ENCODE assay signal across 16 cellular contexts in the genomic region with DNA sequence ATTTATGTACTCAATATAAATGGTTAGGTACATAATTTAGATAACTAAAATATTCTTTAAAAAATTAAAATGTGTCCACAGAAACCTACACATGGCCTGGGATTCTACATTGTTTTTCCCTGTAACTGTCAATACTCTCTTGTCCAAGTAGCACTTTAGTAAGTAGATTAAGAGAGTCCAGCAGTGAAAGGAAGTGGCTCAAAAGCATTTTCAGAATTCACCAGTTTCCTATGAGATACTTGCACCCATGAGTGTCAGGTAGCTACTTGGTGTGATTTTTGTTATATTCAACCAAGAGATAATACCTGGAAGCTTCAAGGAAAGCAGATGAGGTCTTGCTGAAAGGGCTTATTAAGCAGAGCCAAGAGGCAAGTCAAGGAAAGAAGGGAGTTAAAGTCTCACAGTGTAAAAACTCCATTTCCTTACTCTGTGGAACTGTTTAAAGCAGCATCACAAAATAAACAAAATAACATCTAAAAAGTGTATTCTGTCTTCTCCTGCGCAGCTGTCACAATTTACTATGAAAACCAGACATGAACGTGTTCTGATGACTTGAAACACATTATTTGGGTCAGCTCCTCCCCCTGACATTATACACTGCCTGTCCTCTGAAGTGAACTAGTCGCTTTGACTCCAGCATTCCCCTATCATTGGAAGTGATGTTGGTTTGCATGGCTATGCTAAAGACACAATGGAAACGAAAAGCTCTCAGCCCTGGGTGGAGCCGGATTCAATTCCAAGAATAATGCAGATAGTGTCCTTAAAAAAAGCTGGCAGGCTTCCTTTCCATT.
A peak's percentile ranks its signal among the peaks of the same experiment; 100 is the strongest.
DNase-seq lines count a peak whose midpoint lies in the region; ATAC-seq, FAIRE-seq and TF ChIP-seq lines count a peak whose summit lies in the region.
"Had no signal": no experiment of that assay in that cellular context is flagged by ENCODE, and none has a peak within 500 bp of the region (broad histone marks: within the 10 kb centered on the region; RNA-seq: fewer than 3 reads in every experiment).

No MANE protein-coding gene starts in this region.

- CTCF ChIA-PET in HepG2 (lab: Yijun Ruan, JAX; ENCODE audit: low intra/inter-chr PET ratio, low total read pairs) = no interaction called here
- CTCF ChIA-PET in naive thymus-derived CD4-positive, alpha-beta T cell (lab: Charles Lee) = interaction anchor here (0.6 to 1.5 kb wide), 3 partner anchors 21 to 281 kb away, joined by 3 to 6 read pairs (median 3); no protein-coding TSS in a partner anchor

- H3K79me2 ChIP-seq in HepG2 (ENCODE audit: insufficient read depth, low read length) = no peaks in the 10 kb centered on the region
- H3K79me2 ChIP-seq: hepatocyte had no signal

- peaks cover 40% of the 10 kb centered on the region for H3K36me3 Mint-ChIP-seq in activated naive CD8-positive, alpha-beta T cell treated with anti-CD3 and anti-CD28 coated beads, Interleukin-2, amount 10 ng/mL, durations not matched to agents 7 days and 5 days
- H3K36me3 Mint-ChIP-seq in naive thymus-derived CD4-positive, alpha-beta T cell = peaks cover 5 to 53% (median 30%) of the 10 kb centered on the region in 5 donors

- TF ChIP-seq RAD21 in HepG2 (CRISPR knock-in tag; IDR thresholded peaks at IDR 0.05) = no peak

- no peak overlapping the region for H3K9ac ChIP-seq in HepG2 (ENCODE audit: insufficient read depth, low read depth, low read length)
- H3K9ac ChIP-seq: KMS-11 had no signal

- TF ChIP-seq POLR2A in right lobe of liver (IDR thresholded peaks at IDR 0.05) (no peak), HepG2 (IDR thresholded peaks at IDR 0.05; ENCODE audit: insufficient read depth in 1 of 2, low read depth in 2 of 2, low read length in 2 of 2) (no peak), vagina (IDR thresholded peaks at IDR 0.05) (no peak)

- no peak overlapping the region for H3K4me2 ChIP-seq in HepG2 (ENCODE audit: low read depth, low read length)
- H3K4me2 ChIP-seq: hepatocyte, KMS-11 had no signal

- peak overlapping the region; percentile 29 to 36 (median 34) for H3K27ac ChIP-seq in right lobe of liver
- no peak overlapping the region for H3K27ac ChIP-seq in HepG2 (ENCODE audit: extremely low read length, insufficient read depth, low read length)
- peak overlapping the region; percentile 64 for H3K27ac ChIP-seq in naive thymus-derived CD4-positive, alpha-beta T cell (ENCODE audit: low read depth, low read length)
- H3K27ac ChIP-seq in vagina = peak overlapping the region; percentile 13
- H3K27ac ChIP-seq: hepatocyte, KMS-11, suprapubic skin had no signal

- DNase-seq in right lobe of liver = no peak
- DNase-seq in HepG2 (ENCODE audit: low spot score) = no peak
- DNase-seq in activated naive CD8-positive, alpha-beta T cell treated with anti-CD3 and anti-CD28 coated beads, Interleukin-2, amount 10 ng/mL, durations not matched to agents 7 days and 5 days = no peak
- peak in 6 of 9 donors; percentile 37 to 61 (median 55) for DNase-seq in naive thymus-derived CD4-positive, alpha-beta T cell
- DNase-seq in vagina (ENCODE audit: extremely low spot score in 2 of 2) = no peak
- DNase-seq in epidermal melanocyte (ENCODE audit: insufficient read length, low spot score) = no peak
- DNase-seq in putamen (ENCODE audit: low spot score) = no peak
- DNase-seq in NCI-H526 (lab: John Stamatoyannopoulos, UW) = no peak
- DNase-seq: BE2C; cortex of kidney; DMS79; left cardiac atrium; NK-92 treated with Interleukin-12 subunit alpha and Interleukin-12 subunit beta, amount 100 ng/mL, for 24 hours had no signal

- H3K36me3 ChIP-seq in right lobe of liver (no peaks in the 10 kb centered on the region), HepG2 (replicated peaks in 1 of 2; ENCODE audit: control insufficient read depth in 1 of 2, insufficient read depth in 2 of 2, low read length in 2 of 2) (no peaks in the 10 kb centered on the region), vagina (no peaks in the 10 kb centered on the region)
- H3K36me3 ChIP-seq in naive thymus-derived CD4-positive, alpha-beta T cell (ENCODE audit: control insufficient read depth in 2 of 3, insufficient read depth in 3 of 3, low read length in 3 of 3) = no peaks in the 10 kb centered on the region
- H3K36me3 ChIP-seq: BE2C, suprapubic skin had no signal

- no peaks in the 10 kb centered on the region for H4K20me1 ChIP-seq in HepG2 (ENCODE audit: insufficient read depth, low read length)

- H3K27ac Mint-ChIP-seq in activated naive CD8-positive, alpha-beta T cell treated with anti-CD3 and anti-CD28 coated beads, Interleukin-2, amount 10 ng/mL, durations not matched to agents 7 days and 5 days = peak overlapping the region; percentile 37
- H3K27ac Mint-ChIP-seq in naive thymus-derived CD4-positive, alpha-beta T cell = peak overlapping the region; percentile 67 to 100 (median 94)

- peaks cover 63% of the 10 kb centered on the region for H3K4me1 Mint-ChIP-seq in activated naive CD8-positive, alpha-beta T cell treated with anti-CD3 and anti-CD28 coated beads, Interleukin-2, amount 10 ng/mL, durations not matched to agents 7 days and 5 days
- H3K4me1 Mint-ChIP-seq in naive thymus-derived CD4-positive, alpha-beta T cell = peaks cover 49 to 100% (median 97%) of the 10 kb centered on the region in 7 donors

- H3K9me3 ChIP-seq in right lobe of liver (no peaks in the 10 kb centered on the region), HepG2 (ENCODE audit: low read length) (no peaks in the 10 kb centered on the region), vagina (no peaks in the 10 kb centered on the region)
- no peaks in the 10 kb centered on the region for H3K9me3 ChIP-seq in naive thymus-derived CD4-positive, alpha-beta T cell (ENCODE audit: control insufficient read depth in 2 of 3, low read length in 3 of 3)
- H3K9me3 ChIP-seq: BE2C, suprapubic skin had no signal

- no TSS peak for BruUV-seq in HepG2 (replicated peaks; lab: Mats Ljungman, UMichigan)

- intact Hi-C loops in right lobe of liver (cut with DNase I) = no loop called here
- intact Hi-C loops in HepG2 (cut with micrococcal nuclease; ENCODE audit: unreplicated experiment) = no loop called here
- intact Hi-C loops in naive thymus-derived CD4-positive, alpha-beta T cell (cut with micrococcal nuclease) = loop anchor here in 1 of 2 donors (1.0 to 2.0 kb wide), 2 partner anchors 10 to 22 kb away; no protein-coding TSS in a partner anchor
- intact Hi-C loops in vagina (cut with DNase I) = no loop called here

- TF ChIP-seq CTCF in right lobe of liver (IDR thresholded peaks at IDR 0.05) (no peak), HepG2 (CRISPR knock-in tag; IDR thresholded peaks at IDR 0.05) (no peak), vagina (IDR thresholded peaks at IDR 0.05) (no peak)

- H2AFZ ChIP-seq in HepG2 (ENCODE audit: low read length) = no peak overlapping the region
- H2AFZ ChIP-seq: hepatocyte had no signal

- POLR2A ChIA-PET in HepG2 (lab: Yijun Ruan, JAX) = no interaction called here
- POLR2A ChIA-PET in activated naive CD8-positive, alpha-beta T cell treated with anti-CD3 and anti-CD28 coated beads, Interleukin-2, amount 10 ng/mL, durations not matched to agents 7 days and 5 days (lab: Charles Lee) = interaction anchor here (0.6 to 1.6 kb wide), 2 partner anchors 12 to 25 kb away, joined by 3 read pairs; no protein-coding TSS in a partner anchor
- POLR2A ChIA-PET in naive thymus-derived CD4-positive, alpha-beta T cell (lab: Charles Lee) = interaction anchor here (0.8 to 2.6 kb wide), 8 partner anchors 10 to 246 kb away, joined by 3 to 9 read pairs (median 4); no protein-coding TSS in a partner anchor

- in situ Hi-C loops in HepG2 (cut with HindIII; ENCODE audit: extremely low pct_ligation_motif_present, low pct_unique_long_range_greater_than_20kb) = no loop called here

- H3K9me3 Mint-ChIP-seq in activated naive CD8-positive, alpha-beta T cell treated with anti-CD3 and anti-CD28 coated beads, Interleukin-2, amount 10 ng/mL, durations not matched to agents 7 days and 5 days = no peaks in the 10 kb centered on the region
- peaks cover 0 to 2% (median 0%) of the 10 kb centered on the region in 11 donors for H3K9me3 Mint-ChIP-seq in naive thymus-derived CD4-positive, alpha-beta T cell

- ATAC-seq in right lobe of liver (peak; percentile 8 to 36 (median 22)), HepG2 (no peak)
- no peak for ATAC-seq in activated naive CD8-positive, alpha-beta T cell treated with anti-CD3 and anti-CD28 coated beads, Interleukin-2, amount 10 ng/mL, durations not matched to agents 7 days and 5 days (ENCODE audit: low read depth)
- peak; percentile 69 for ATAC-seq in naive thymus-derived CD4-positive, alpha-beta T cell
- ATAC-seq: left cardiac atrium had no signal

- H3K27me3 ChIP-seq in right lobe of liver (no peaks in the 10 kb centered on the region), HepG2 (ENCODE audit: control insufficient read depth in 1 of 2, insufficient read depth in 2 of 2, low read length in 2 of 2) (no peaks in the 10 kb centered on the region), vagina (no peaks in the 10 kb centered on the region)
- no peaks in the 10 kb centered on the region for H3K27me3 ChIP-seq in naive thymus-derived CD4-positive, alpha-beta T cell (ENCODE audit: control insufficient read depth in 2 of 2, insufficient read depth in 2 of 2, low read length in 2 of 2)
- H3K27me3 ChIP-seq: BE2C, hepatocyte, suprapubic skin had no signal

- TF ChIP-seq EP300 in HepG2 (IDR thresholded peaks at IDR 0.05; ENCODE audit: low read depth in 2 of 2, low read length in 2 of 2) = no peak
- TF ChIP-seq EP300 in HepG2 (CRISPR knock-in tag; IDR thresholded peaks at IDR 0.05; ENCODE audit: borderline replicate concordance) = no peak

- H3K4me1 ChIP-seq in right lobe of liver = no peaks in the 10 kb centered on the region
- H3K4me1 ChIP-seq in HepG2 (ENCODE audit: insufficient read depth, low read length) = no peaks in the 10 kb centered on the region
- peaks cover 71 to 93% of the 10 kb centered on the region in 2 donors for H3K4me1 ChIP-seq in naive thymus-derived CD4-positive, alpha-beta T cell (ENCODE audit: control insufficient read depth in 2 of 2, insufficient read depth in 2 of 2, low read length in 2 of 2)
- H3K4me1 ChIP-seq in vagina = peaks cover 38% of the 10 kb centered on the region

- 47% methylated on average over 5 of the region's 5 CpGs for WGBS in right lobe of liver (ENCODE audit: insufficient coverage, low coverage, low lambda C conversion rate, missing lambda C conversion rate)
- WGBS in HepG2 (ENCODE audit: low lambda C conversion rate) = 71% methylated on average over 5 of the region's 5 CpGs

- FAIRE-seq in HepG2 (lab: Jason Lieb, UNC) = no peak

- H3K4me3 Mint-ChIP-seq in activated naive CD8-positive, alpha-beta T cell treated with anti-CD3 and anti-CD28 coated beads, Interleukin-2, amount 10 ng/mL, durations not matched to agents 7 days and 5 days = peak overlapping the region; percentile 19
- H3K4me3 Mint-ChIP-seq in naive thymus-derived CD4-positive, alpha-beta T cell = peak overlapping the region; percentile 14 to 64 (median 36)

- no peaks in the 10 kb centered on the region for H3K27me3 Mint-ChIP-seq in activated naive CD8-positive, alpha-beta T cell treated with anti-CD3 and anti-CD28 coated beads, Interleukin-2, amount 10 ng/mL, durations not matched to agents 7 days and 5 days
- no peaks in the 10 kb centered on the region for H3K27me3 Mint-ChIP-seq in naive thymus-derived CD4-positive, alpha-beta T cell

- H3K4me3 ChIP-seq in right lobe of liver = no peak overlapping the region
- H3K4me3 ChIP-seq in HepG2 (replicated peaks in 1 of 3; ENCODE audit: insufficient read depth in 1 of 3, low read depth in 2 of 3, low read length in 3 of 3) = no peak overlapping the region
- H3K4me3 ChIP-seq in naive thymus-derived CD4-positive, alpha-beta T cell (ENCODE audit: low read length) = no peak overlapping the region
- H3K4me3 ChIP-seq in vagina = no peak overlapping the region
- H3K4me3 ChIP-seq: hepatocyte, suprapubic skin had no signal

Comparison
In these comparisons a context has a peak if more than half of its experiments do, and no peak if none do; other contexts are left out.
1. ATAC-seq: peak in right lobe of liver (4 of 4) and naive thymus-derived CD4-positive, alpha-beta T cell (single experiment); none in HepG2 (single experiment) and activated naive CD8-positive, alpha-beta T cell treated with anti-CD3 and anti-CD28 coated beads, Interleukin-2, amount 10 ng/mL, durations not matched to agents 7 days and 5 days (single experiment).
2. DNase-seq: peak in naive thymus-derived CD4-positive, alpha-beta T cell (6 of 9); none in right lobe of liver (0 of 3), HepG2 (single experiment), activated naive CD8-positive, alpha-beta T cell treated with anti-CD3 and anti-CD28 coated beads, Interleukin-2, amount 10 ng/mL, durations not matched to agents 7 days and 5 days (single experiment), vagina (0 of 2), epidermal melanocyte (single experiment), putamen (single experiment) and NCI-H526 (0 of 2).